In genomic region chr18:74806700-74807416, GRCh38 we compare ENCODE assay signal across 9 cellular contexts.
DNase-seq lines count a peak whose midpoint lies in the region; ATAC-seq and TF ChIP-seq lines count a peak whose summit lies in the region.
"Had no signal": no experiment of that assay in that cellular context is flagged by ENCODE, and none has a peak within 500 bp of the region (broad histone marks: within the 10 kb centered on the region; RNA-seq: fewer than 3 reads in every experiment).

No MANE protein-coding gene starts in this region.

- peaks cover 28% of the 10 kb centered on the region for H3F3A ChIP-seq in DOHH2 (ENCODE audit: control insufficient read depth, insufficient read depth)

- H3K4me1 ChIP-seq in DOHH2 (ENCODE audit: control insufficient read depth, low read length), result peaks cover 62% of the 10 kb centered on the region
- H3K4me1 ChIP-seq in lower lobe of right lung, result peaks cover 5% of the 10 kb centered on the region

- no peaks in the 10 kb centered on the region for H3K9me2 ChIP-seq in DOHH2 (replicated peaks; ENCODE audit: control insufficient read depth, low read length)

- H3K27me3 Mint-ChIP-seq in nephron progenitor cell (ENCODE audit: low read depth, poor library complexity), result no peaks in the 10 kb centered on the region

- DNase-seq in SIG-M5 (lab: John Stamatoyannopoulos, UW) (peak; percentile 19), lower lobe of right lung (no peak), NCI-H2171 (lab: John Stamatoyannopoulos, UW) (no peak), nephron progenitor cell (no peak)
- no peak for DNase-seq in stimulated activated CD4-positive, alpha-beta T cell treated with anti-CD3 and anti-CD28 coated beads, Interleukin-1b, Interleukin-23, amount 100 ng/mL, for 48 hours

- H3K36me3 ChIP-seq in DOHH2 (ENCODE audit: control insufficient read depth, low read length) (peaks cover 8% of the 10 kb centered on the region), lower lobe of right lung (no peaks in the 10 kb centered on the region)

- H3K4me3 Mint-ChIP-seq in nephron progenitor cell, result no peak overlapping the region
- H3K4me3 Mint-ChIP-seq: neural crest cell had no signal

- ATAC-seq in GM19372 (IDR thresholded peaks at IDR 0.05; ENCODE audit: low read depth, unreplicated experiment), result peak; percentile 99
- peak; percentile 98 for ATAC-seq in HG03280 (IDR thresholded peaks at IDR 0.05; ENCODE audit: unreplicated experiment)
- ATAC-seq in lower lobe of right lung, result peak; percentile 92 to 98

- intact Hi-C loops in lower lobe of right lung (cut with DNase I), result no loop called here

- no peaks in the 10 kb centered on the region for H3K79me2 ChIP-seq in DOHH2 (ENCODE audit: control insufficient read depth, low read length)

- H3K9me3 Mint-ChIP-seq in nephron progenitor cell, result no peaks in the 10 kb centered on the region
- H3K9me3 Mint-ChIP-seq: neural crest cell had no signal

- H3K4me1 Mint-ChIP-seq in nephron progenitor cell, result peaks cover 19% of the 10 kb centered on the region
- H3K4me1 Mint-ChIP-seq: neural crest cell had no signal

- no peaks in the 10 kb centered on the region for H4K20me1 ChIP-seq in DOHH2 (ENCODE audit: control insufficient read depth, insufficient read depth, low read depth, low read length)

- H3K27ac ChIP-seq in DOHH2 (ENCODE audit: low read depth, low read length) (peak overlapping the region; percentile 94), lower lobe of right lung (peak overlapping the region; percentile 65)

- no peaks in the 10 kb centered on the region for H3K27me3 ChIP-seq in DOHH2 (ENCODE audit: control insufficient read depth, low read length)
- no peaks in the 10 kb centered on the region for H3K27me3 ChIP-seq in lower lobe of right lung (ENCODE audit: low read depth)

- H3K4me2 ChIP-seq in DOHH2 (ENCODE audit: low read length), result peak overlapping the region; percentile 88

- no peak overlapping the region for H3K27ac Mint-ChIP-seq in nephron progenitor cell

- H3K4me3 ChIP-seq in DOHH2 (ENCODE audit: low read length) (peak overlapping the region; percentile 63), lower lobe of right lung (no peak overlapping the region)

- TF ChIP-seq CTCF in DOHH2 (IDR thresholded peaks at IDR 0.05; ENCODE audit: low read depth, low read length, poor library complexity, severe bottlenecking), result no peak
- no peak for TF ChIP-seq CTCF in lower lobe of right lung (IDR thresholded peaks at IDR 0.05)
- TF ChIP-seq CTCF in nephron progenitor cell (IDR thresholded peaks at IDR 0.05), result no peak

- no peaks in the 10 kb centered on the region for H3K9me3 ChIP-seq in DOHH2 (ENCODE audit: control insufficient read depth, insufficient read depth, low read length)
- no peaks in the 10 kb centered on the region for H3K9me3 ChIP-seq in lower lobe of right lung

- no peaks in the 10 kb centered on the region for H3K36me3 Mint-ChIP-seq in nephron progenitor cell (ENCODE audit: low read depth)
